In genomic region chr18:23569299-23570063, GRCh38 we compare ENCODE assay signal across 21 cellular contexts. TPM values are rescaled to one million over a fixed set of nuclear protein-coding genes. Genes with fewer than 3 reads are reported as not detected.
A peak's percentile ranks its signal among the peaks of the same experiment; 100 is the strongest.
DNase-seq lines count a peak whose midpoint lies in the region; ATAC-seq and TF ChIP-seq lines count a peak whose summit lies in the region.
"Had no signal": no experiment of that assay in that cellular context is flagged by ENCODE, and none has a peak within 500 bp of the region (broad histone marks: within the 10 kb centered on the region; RNA-seq: fewer than 3 reads in every experiment).

No MANE protein-coding gene starts in this region.

- ATAC-seq in left colon (peak; percentile 77), natural killer cell (no peak)
- ATAC-seq: HCT116, Right ventricle myocardium inferior had no signal

- H3K4me1 Mint-ChIP-seq in natural killer cell, result peaks cover 55 to 69% of the 10 kb centered on the region in 2 donors

- H3K36me3 ChIP-seq in adipocyte (ENCODE audit: control insufficient read depth, insufficient read depth, low read length, severe bottlenecking) (peaks cover 61% of the 10 kb centered on the region), trophoblast cell (ENCODE audit: control insufficient read depth in 1 of 2, insufficient read depth in 2 of 2, low read length in 2 of 2) (peaks cover 8 to 13% of the 10 kb centered on the region in 2 experiments)

- no peak overlapping the region for H2AK5ac ChIP-seq in trophoblast cell (ENCODE audit: low read length)

- H3K9ac ChIP-seq in adipocyte (ENCODE audit: low read length), result peak overlapping the region; percentile 23
- no peak overlapping the region for H3K9ac ChIP-seq in trophoblast cell (ENCODE audit: low read length)

- no peak overlapping the region for H3K23ac ChIP-seq in trophoblast cell (ENCODE audit: low read length)

- H3K27me3 ChIP-seq in adipocyte (replicated peaks; ENCODE audit: control insufficient read depth, insufficient read depth, low read length) (no peaks in the 10 kb centered on the region), trophoblast cell (ENCODE audit: insufficient read depth, low read length) (no peaks in the 10 kb centered on the region)
- H3K27me3 ChIP-seq: SJSA1 had no signal

- no peak overlapping the region for H2BK12ac ChIP-seq in trophoblast cell (ENCODE audit: low read length)

- H3K79me1 ChIP-seq in trophoblast cell (ENCODE audit: low read length), result peaks cover 1% of the 10 kb centered on the region

- TF ChIP-seq CTCF in natural killer cell (IDR thresholded peaks at IDR 0.05), result no peak

- no peak overlapping the region for H2AFZ ChIP-seq in trophoblast cell (ENCODE audit: insufficient read depth, low read length, poor library complexity)

- H3K4me1 ChIP-seq in adipocyte (ENCODE audit: control insufficient read depth, insufficient read depth, low read length) (peaks cover 54% of the 10 kb centered on the region), trophoblast cell (ENCODE audit: control insufficient read depth in 1 of 2, insufficient read depth in 2 of 2, low read length in 2 of 2) (peaks cover 7 to 10% of the 10 kb centered on the region in 2 experiments)

- H3K9me3 Mint-ChIP-seq in natural killer cell, result no peaks in the 10 kb centered on the region
- H3K9me3 Mint-ChIP-seq: CD4-positive, CD25-positive, alpha-beta regulatory T cell had no signal

- H3K4me3 ChIP-seq in adipocyte (ENCODE audit: low read length) (no peak overlapping the region), trophoblast cell (ENCODE audit: low read depth, low read length) (no peak overlapping the region)
- H3K4me3 ChIP-seq: SJSA1 had no signal

- H3K4me2 ChIP-seq in trophoblast cell (ENCODE audit: low read length), result no peak overlapping the region

- no peak overlapping the region for H3K14ac ChIP-seq in trophoblast cell (ENCODE audit: low read length)

- H3K27me3 Mint-ChIP-seq in natural killer cell (ENCODE audit: low read depth in 2 of 2), result no peaks in the 10 kb centered on the region
- H3K27me3 Mint-ChIP-seq: CD4-positive, CD25-positive, alpha-beta regulatory T cell had no signal

- DNase-seq in adipocyte (ENCODE audit: low read depth) (no peak), left colon (no peak), natural killer cell (no peak), NCI-H2107 (lab: John Stamatoyannopoulos, UW) (no peak), RPMI8226 (no peak), trophoblast cell (no peak)
- no peak for DNase-seq in activated CD8-positive, alpha-beta memory T cell treated with anti-CD3 and anti-CD28 coated beads, Interleukin-2, amount 50 U/mL, for 4 hours
- DNase-seq: CD4-positive, CD25-positive, alpha-beta regulatory T cell; DMS153; KG1; NCI-H1092 treated with DMSO at 0.1 percent for 48 hours; NCI-H1436 treated with DMSO at 0.1 percent for 48 hours; NCI-H2029 treated with DMSO at 0.1 percent for 48 hours; NCI-H2171 treated with DMSO at 0.1 percent for 48 hours; NCI-H446; NCI-H526; OCI-M1 had no signal

- H3K4me3 Mint-ChIP-seq in natural killer cell, result peak overlapping the region; percentile 82
- H3K4me3 Mint-ChIP-seq: CD4-positive, CD25-positive, alpha-beta regulatory T cell had no signal

- H3K4ac ChIP-seq in trophoblast cell (ENCODE audit: low read depth, low read length), result no peak overlapping the region

- H3K9me3 ChIP-seq in adipocyte (ENCODE audit: control insufficient read depth, low read length) (no peaks in the 10 kb centered on the region), trophoblast cell (ENCODE audit: insufficient read depth, low read depth, low read length) (no peaks in the 10 kb centered on the region)
- H3K9me3 ChIP-seq: SJSA1 had no signal

- no peak overlapping the region for H4K12ac ChIP-seq in trophoblast cell (ENCODE audit: low read depth, low read length)

- H3K36me3 Mint-ChIP-seq in natural killer cell, result peaks cover 24% of the 10 kb centered on the region

- H3K18ac ChIP-seq in trophoblast cell (ENCODE audit: low read length), result no peak overlapping the region

- H3K27ac Mint-ChIP-seq in natural killer cell, result peak overlapping the region; percentile 94 to 99

- H2BK120ac ChIP-seq in trophoblast cell (ENCODE audit: insufficient read depth, low read length, poor library complexity), result no peak overlapping the region

- H2BK5ac ChIP-seq in trophoblast cell (ENCODE audit: low read depth, low read length, poor library complexity), result no peak overlapping the region

- no CpG with 5 or more reads among the region's 5 CpGs for WGBS in trophoblast cell (ENCODE audit: extremely low coverage, insufficient coverage, insufficient read length)

- H3K27ac ChIP-seq in trophoblast cell (ENCODE audit: low read depth, low read length), result no peak overlapping the region
- H3K27ac ChIP-seq: HL-60, SJSA1 had no signal

- no peaks in the 10 kb centered on the region for H3K79me2 ChIP-seq in trophoblast cell (ENCODE audit: control insufficient read depth, insufficient read depth, low read length, poor library complexity)

- intact Hi-C loops in left colon (cut with DNase I, micrococcal nuclease), result no loop called here
- intact Hi-C loops in natural killer cell (cut with micrococcal nuclease), result loop anchor here (2.0 to 10.0 kb wide), 4 partner anchors 15 to 445 kb away; partner anchors contain the start of genes RMC1 and TTC39C

- H4K91ac ChIP-seq in trophoblast cell (ENCODE audit: low read depth, low read length), result no peak overlapping the region

- H4K8ac ChIP-seq in trophoblast cell (ENCODE audit: low read depth, low read length), result no peak overlapping the region

RNA-seq across cellular contexts. Expression of gene NPC1, which starts 16.8 kb away (rescaled TPM):
- total RNA-seq in left colon (10 to 100 TPM; 36.5 to 43.2 TPM), natural killer cell (100 to 1,000 TPM; 143 to 203 (median 173) TPM)
- 36.0 and 39.0 TPM in 2 replicates for polyA plus RNA-seq in trophoblast cell (2013)
